ENCODE assay signal across 1 cellular context in the genomic region with DNA sequence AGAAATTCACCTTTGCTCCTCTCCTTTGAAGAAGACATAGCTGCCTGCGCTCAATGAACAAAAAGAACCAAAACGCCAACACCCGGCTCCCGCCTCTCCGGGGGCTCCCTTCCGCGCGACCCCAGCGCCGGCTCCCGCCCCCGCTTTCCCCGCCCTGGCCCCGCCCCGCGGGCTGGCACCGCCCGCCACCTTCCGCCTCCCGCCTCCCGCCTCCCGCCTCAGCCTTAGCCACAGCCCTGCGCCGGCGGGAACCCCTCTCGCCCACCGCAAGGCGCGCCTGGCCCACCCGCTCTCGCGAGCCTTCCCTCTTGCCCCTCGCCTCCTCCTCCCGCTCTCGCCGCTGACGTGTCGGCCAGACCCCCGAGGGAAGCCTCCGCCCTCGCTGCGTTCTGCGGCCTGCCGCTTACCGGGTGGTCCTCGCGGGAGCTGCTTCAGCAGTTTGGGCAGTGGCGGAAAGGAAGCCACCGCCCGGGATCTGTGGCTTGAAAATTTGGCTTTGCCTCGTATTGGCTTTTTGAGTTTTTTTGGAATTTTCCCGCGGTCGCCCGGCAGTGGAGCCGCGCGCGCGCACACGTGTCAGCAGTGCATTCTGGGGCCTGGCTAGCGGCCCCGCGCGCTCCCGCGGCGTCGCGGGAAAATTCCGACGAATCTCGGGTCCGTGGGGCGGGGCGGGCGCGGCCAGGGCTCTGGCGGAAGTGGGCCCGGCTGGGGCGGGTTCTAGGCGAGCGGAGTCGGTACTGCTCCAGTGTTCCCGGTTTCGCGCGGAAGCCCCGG.
A peak's percentile ranks its signal among the peaks of the same experiment; 100 is the strongest.
TF ChIP-seq lines count a peak whose summit lies in the region.

A gene with protein sequence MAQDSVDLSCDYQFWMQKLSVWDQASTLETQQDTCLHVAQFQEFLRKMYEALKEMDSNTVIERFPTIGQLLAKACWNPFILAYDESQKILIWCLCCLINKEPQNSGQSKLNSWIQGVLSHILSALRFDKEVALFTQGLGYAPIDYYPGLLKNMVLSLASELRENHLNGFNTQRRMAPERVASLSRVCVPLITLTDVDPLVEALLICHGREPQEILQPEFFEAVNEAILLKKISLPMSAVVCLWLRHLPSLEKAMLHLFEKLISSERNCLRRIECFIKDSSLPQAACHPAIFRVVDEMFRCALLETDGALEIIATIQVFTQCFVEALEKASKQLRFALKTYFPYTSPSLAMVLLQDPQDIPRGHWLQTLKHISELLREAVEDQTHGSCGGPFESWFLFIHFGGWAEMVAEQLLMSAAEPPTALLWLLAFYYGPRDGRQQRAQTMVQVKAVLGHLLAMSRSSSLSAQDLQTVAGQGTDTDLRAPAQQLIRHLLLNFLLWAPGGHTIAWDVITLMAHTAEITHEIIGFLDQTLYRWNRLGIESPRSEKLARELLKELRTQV (minus strand): TSS at position 591 of the 774 bp plus-strand sequence. CDS start 68,418 bp downstream, outside the sequence.

TF ChIP-seq in K562, 482 proteins besides CTCF, POLR2A, EP300 and RAD21 (continued from another document and continues in another):
- TF ChIP-seq, protein P1, sequence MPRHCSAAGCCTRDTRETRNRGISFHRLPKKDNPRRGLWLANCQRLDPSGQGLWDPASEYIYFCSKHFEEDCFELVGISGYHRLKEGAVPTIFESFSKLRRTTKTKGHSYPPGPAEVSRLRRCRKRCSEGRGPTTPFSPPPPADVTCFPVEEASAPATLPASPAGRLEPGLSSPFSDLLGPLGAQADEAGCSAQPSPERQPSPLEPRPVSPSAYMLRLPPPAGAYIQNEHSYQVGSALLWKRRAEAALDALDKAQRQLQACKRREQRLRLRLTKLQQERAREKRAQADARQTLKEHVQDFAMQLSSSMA (CRISPR knock-in tag; IDR thresholded peaks at IDR 0.05): no peak
- TF ChIP-seq SIN3A (IDR thresholded peaks at IDR 0.05; ENCODE audit: borderline replicate concordance in 2 of 2, control insufficient read depth in 1 of 2, low read depth in 2 of 2, low read length in 2 of 2) (peak; percentile 10 to 65; a peak in 2 of 4 replicates), SETDB1 (IDR thresholded peaks at IDR 0.05; ENCODE audit: low read length) (no peak), CBFA2T2 (conservative IDR thresholded peaks at IDR 0.05) (no peak), PHF20 (IDR thresholded peaks at IDR 0.05; ENCODE audit: partially characterized antibody) (peak; percentile 30), ZC3H4 (CRISPR knock-in tag; IDR thresholded peaks at IDR 0.05; ENCODE audit: borderline replicate concordance) (no peak; the same call in 1 of the 2 replicates), MAZ (CRISPR knock-in tag; conservative IDR thresholded peaks at IDR 0.05 in 1 of 2, IDR thresholded peaks at IDR 0.05 in 1 of 2) (peak; percentile 79 to 80), MBD2 (IDR thresholded peaks at IDR 0.05; ENCODE audit: borderline replicate concordance, low read depth) (0 out of 2 replicates have a peak, but pooled peaks have one; percentile 13), ZNF431 (CRISPR knock-in tag; IDR thresholded peaks at IDR 0.05) (peak; percentile 42; the same call in 1 of the 2 replicates), FOXP1 (CRISPR knock-in tag; IDR thresholded peaks at IDR 0.05) (0 out of 2 replicates have a peak, but pooled peaks have one; percentile 53), GATAD2B (IDR thresholded peaks at IDR 0.05; ENCODE audit: borderline replicate concordance) (no peak), SUPT5H (IDR thresholded peaks at IDR 0.05) (peak; percentile 90), ETV6 (IDR thresholded peaks at IDR 0.05; ENCODE audit: borderline replicate concordance in 1 of 2, low read depth in 2 of 2, low read length in 1 of 2) (no peak), ETV6 (CRISPR knock-in tag; IDR thresholded peaks at IDR 0.05; ENCODE audit: borderline replicate concordance) (no peak), ZFP30 (CRISPR knock-in tag; IDR thresholded peaks at IDR 0.05; ENCODE audit: borderline replicate concordance) (no peak), RNF2 (IDR thresholded peaks at IDR 0.05) (no peak), ZFX (CRISPR knock-in tag; IDR thresholded peaks at IDR 0.05) (peak; percentile 88), DNMT1 (IDR thresholded peaks at IDR 0.05) (no peak), BRF1 (IDR thresholded peaks at IDR 0.05; ENCODE audit: borderline replicate concordance, extremely low read depth, insufficient read length) (no peak), ESRRB (CRISPR knock-in tag; IDR thresholded peaks at IDR 0.05; ENCODE audit: borderline replicate concordance) (no peak), SMAD1 (IDR thresholded peaks at IDR 0.05; ENCODE audit: low read depth, low read length, partially characterized antibody) (peak; percentile 63), ZNF316 (IDR thresholded peaks at IDR 0.05) (peak; percentile 54; the same call in 1 of the 2 replicates), ASH1L (IDR thresholded peaks at IDR 0.05; ENCODE audit: borderline replicate concordance, low read depth, partially characterized antibody) (peak; percentile 13), ZC3H11A (IDR thresholded peaks at IDR 0.05; ENCODE audit: low read depth, low read length) (no peak), HNRNPUL1 (IDR thresholded peaks at IDR 0.05; ENCODE audit: low read length) (no peak), SIRT6 (IDR thresholded peaks at IDR 0.05; ENCODE audit: low read depth, low read length) (no peak), TRIM28 (IDR thresholded peaks at IDR 0.05) (peak; percentile 60; the same call in 1 of the 2 replicates), ZNF57 (CRISPR knock-in tag; IDR thresholded peaks at IDR 0.05) (no peak), TEAD4 (IDR thresholded peaks at IDR 0.05; ENCODE audit: low read length) (peak; percentile 33; the same call in 1 of the 2 replicates), TEAD4 (CRISPR knock-in tag; IDR thresholded peaks at IDR 0.05; ENCODE audit: borderline replicate concordance) (no peak), HDAC3 (IDR thresholded peaks at IDR 0.05; ENCODE audit: borderline replicate concordance, partially characterized antibody) (no peak), HDAC1 (IDR thresholded peaks at IDR 0.05) (peak in 1 of 2 experiments; percentile 79; a peak in 1 of 4 replicates), ZNF134 (CRISPR knock-in tag; conservative IDR thresholded peaks at IDR 0.05) (no peak), PHF8 (IDR thresholded peaks at IDR 0.05; ENCODE audit: borderline replicate concordance, low read length) (peak; percentile 95)
- TF ChIP-seq, protein P2, sequence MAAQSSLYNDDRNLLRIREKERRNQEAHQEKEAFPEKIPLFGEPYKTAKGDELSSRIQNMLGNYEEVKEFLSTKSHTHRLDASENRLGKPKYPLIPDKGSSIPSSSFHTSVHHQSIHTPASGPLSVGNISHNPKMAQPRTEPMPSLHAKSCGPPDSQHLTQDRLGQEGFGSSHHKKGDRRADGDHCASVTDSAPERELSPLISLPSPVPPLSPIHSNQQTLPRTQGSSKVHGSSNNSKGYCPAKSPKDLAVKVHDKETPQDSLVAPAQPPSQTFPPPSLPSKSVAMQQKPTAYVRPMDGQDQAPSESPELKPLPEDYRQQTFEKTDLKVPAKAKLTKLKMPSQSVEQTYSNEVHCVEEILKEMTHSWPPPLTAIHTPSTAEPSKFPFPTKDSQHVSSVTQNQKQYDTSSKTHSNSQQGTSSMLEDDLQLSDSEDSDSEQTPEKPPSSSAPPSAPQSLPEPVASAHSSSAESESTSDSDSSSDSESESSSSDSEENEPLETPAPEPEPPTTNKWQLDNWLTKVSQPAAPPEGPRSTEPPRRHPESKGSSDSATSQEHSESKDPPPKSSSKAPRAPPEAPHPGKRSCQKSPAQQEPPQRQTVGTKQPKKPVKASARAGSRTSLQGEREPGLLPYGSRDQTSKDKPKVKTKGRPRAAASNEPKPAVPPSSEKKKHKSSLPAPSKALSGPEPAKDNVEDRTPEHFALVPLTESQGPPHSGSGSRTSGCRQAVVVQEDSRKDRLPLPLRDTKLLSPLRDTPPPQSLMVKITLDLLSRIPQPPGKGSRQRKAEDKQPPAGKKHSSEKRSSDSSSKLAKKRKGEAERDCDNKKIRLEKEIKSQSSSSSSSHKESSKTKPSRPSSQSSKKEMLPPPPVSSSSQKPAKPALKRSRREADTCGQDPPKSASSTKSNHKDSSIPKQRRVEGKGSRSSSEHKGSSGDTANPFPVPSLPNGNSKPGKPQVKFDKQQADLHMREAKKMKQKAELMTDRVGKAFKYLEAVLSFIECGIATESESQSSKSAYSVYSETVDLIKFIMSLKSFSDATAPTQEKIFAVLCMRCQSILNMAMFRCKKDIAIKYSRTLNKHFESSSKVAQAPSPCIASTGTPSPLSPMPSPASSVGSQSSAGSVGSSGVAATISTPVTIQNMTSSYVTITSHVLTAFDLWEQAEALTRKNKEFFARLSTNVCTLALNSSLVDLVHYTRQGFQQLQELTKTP (IDR thresholded peaks at IDR 0.05; ENCODE audit: low read depth in 1 of 2, partially characterized antibody in 2 of 2): peak in 1 of 2 experiments; percentile 37
- TF ChIP-seq, protein P3, sequence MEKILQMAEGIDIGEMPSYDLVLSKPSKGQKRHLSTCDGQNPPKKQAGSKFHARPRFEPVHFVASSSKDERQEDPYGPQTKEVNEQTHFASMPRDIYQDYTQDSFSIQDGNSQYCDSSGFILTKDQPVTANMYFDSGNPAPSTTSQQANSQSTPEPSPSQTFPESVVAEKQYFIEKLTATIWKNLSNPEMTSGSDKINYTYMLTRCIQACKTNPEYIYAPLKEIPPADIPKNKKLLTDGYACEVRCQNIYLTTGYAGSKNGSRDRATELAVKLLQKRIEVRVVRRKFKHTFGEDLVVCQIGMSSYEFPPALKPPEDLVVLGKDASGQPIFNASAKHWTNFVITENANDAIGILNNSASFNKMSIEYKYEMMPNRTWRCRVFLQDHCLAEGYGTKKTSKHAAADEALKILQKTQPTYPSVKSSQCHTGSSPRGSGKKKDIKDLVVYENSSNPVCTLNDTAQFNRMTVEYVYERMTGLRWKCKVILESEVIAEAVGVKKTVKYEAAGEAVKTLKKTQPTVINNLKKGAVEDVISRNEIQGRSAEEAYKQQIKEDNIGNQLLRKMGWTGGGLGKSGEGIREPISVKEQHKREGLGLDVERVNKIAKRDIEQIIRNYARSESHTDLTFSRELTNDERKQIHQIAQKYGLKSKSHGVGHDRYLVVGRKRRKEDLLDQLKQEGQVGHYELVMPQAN (IDR thresholded peaks at IDR 0.05; ENCODE audit: borderline replicate concordance): peak; percentile 58; the same call in 1 of the 2 replicates
- TF ChIP-seq, protein P4, sequence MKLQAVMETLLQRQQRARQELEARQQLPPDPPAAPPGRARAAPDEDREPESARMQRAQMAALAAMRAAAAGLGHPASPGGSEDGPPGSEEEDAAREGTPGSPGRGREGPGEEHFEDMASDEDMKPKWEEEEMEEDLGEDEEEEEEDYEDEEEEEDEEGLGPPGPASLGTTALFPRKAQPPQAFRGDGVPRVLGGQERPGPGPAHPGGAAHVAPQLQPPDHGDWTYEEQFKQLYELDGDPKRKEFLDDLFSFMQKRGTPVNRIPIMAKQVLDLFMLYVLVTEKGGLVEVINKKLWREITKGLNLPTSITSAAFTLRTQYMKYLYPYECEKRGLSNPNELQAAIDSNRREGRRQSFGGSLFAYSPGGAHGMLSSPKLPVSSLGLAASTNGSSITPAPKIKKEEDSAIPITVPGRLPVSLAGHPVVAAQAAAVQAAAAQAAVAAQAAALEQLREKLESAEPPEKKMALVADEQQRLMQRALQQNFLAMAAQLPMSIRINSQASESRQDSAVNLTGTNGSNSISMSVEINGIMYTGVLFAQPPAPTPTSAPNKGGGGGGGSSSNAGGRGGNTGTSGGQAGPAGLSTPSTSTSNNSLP (IDR thresholded peaks at IDR 0.05; ENCODE audit: borderline replicate concordance, low read depth, low read length): no peak
- TF ChIP-seq, protein P5, sequence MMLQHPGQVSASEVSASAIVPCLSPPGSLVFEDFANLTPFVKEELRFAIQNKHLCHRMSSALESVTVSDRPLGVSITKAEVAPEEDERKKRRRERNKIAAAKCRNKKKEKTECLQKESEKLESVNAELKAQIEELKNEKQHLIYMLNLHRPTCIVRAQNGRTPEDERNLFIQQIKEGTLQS (IDR thresholded peaks at IDR 0.05): no peak
- TF ChIP-seq, protein P5 (CRISPR knock-in tag; conservative IDR thresholded peaks at IDR 0.05): no peak; the same call in 1 of the 2 replicates
- TF ChIP-seq, protein P6, sequence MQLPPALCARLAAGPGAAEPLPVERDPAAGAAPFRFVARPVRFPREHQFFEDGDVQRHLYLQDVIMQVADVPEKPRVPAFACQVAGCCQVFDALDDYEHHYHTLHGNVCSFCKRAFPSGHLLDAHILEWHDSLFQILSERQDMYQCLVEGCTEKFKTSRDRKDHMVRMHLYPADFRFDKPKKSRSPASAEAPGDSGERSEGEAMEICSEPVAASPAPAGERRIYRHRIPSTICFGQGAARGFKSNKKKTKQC (CRISPR knock-in tag; IDR thresholded peaks at IDR 0.05): peak; percentile 87
- TF ChIP-seq, protein P7, sequence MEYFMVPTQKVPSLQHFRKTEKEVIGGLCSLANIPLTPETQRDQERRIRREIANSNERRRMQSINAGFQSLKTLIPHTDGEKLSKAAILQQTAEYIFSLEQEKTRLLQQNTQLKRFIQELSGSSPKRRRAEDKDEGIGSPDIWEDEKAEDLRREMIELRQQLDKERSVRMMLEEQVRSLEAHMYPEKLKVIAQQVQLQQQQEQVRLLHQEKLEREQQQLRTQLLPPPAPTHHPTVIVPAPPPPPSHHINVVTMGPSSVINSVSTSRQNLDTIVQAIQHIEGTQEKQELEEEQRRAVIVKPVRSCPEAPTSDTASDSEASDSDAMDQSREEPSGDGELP (CRISPR knock-in tag; IDR thresholded peaks at IDR 0.05; ENCODE audit: borderline replicate concordance): peak; percentile 72
- TF ChIP-seq, protein P8, sequence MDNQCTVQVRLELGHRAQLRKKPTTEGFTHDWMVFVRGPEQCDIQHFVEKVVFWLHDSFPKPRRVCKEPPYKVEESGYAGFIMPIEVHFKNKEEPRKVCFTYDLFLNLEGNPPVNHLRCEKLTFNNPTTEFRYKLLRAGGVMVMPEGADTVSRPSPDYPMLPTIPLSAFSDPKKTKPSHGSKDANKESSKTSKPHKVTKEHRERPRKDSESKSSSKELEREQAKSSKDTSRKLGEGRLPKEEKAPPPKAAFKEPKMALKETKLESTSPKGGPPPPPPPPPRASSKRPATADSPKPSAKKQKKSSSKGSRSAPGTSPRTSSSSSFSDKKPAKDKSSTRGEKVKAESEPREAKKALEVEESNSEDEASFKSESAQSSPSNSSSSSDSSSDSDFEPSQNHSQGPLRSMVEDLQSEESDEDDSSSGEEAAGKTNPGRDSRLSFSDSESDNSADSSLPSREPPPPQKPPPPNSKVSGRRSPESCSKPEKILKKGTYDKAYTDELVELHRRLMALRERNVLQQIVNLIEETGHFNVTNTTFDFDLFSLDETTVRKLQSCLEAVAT (IDR thresholded peaks at IDR 0.05): 0 out of 4 replicates have a peak, but pooled peaks of 1 of the 2 experiments have one; percentile 29
- TF ChIP-seq, protein P9, sequence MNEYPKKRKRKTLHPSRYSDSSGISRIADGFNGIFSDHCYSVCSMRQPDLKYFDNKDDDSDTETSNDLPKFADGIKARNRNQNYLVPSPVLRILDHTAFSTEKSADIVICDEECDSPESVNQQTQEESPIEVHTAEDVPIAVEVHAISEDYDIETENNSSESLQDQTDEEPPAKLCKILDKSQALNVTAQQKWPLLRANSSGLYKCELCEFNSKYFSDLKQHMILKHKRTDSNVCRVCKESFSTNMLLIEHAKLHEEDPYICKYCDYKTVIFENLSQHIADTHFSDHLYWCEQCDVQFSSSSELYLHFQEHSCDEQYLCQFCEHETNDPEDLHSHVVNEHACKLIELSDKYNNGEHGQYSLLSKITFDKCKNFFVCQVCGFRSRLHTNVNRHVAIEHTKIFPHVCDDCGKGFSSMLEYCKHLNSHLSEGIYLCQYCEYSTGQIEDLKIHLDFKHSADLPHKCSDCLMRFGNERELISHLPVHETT (CRISPR knock-in tag; conservative IDR thresholded peaks at IDR 0.05 in 1 of 2, IDR thresholded peaks at IDR 0.05 in 1 of 2): peak in 1 of 2 experiments; percentile 83; a peak in 2 of 4 replicates
